In the genomic region with DNA sequence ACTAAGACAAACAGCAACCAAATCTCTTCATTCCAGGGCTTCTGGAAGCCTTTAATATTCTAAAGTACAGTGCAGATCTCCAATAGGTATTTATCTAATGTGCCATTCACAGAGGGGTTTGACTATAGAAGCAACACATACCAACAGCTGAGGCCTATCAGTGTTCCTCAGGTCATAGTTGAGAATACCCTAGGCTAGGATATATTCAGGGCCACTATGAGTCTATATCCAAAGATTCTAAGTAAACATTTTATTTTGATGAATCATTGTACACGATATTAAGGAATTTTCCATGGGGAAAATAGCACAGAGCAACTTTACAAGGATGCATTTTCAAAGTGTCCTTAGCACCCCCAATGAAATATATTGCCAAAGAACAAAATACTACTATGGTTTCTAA, we compare ENCODE assay signal across 29 cellular contexts. TPM values are rescaled to one million over a fixed set of nuclear protein-coding genes. Genes with fewer than 3 reads are reported as not detected.
DNase-seq lines count a peak whose midpoint lies in the region; ATAC-seq and TF ChIP-seq lines count a peak whose summit lies in the region.
"Had no signal": no experiment of that assay in that cellular context is flagged by ENCODE, and none has a peak within 500 bp of the region (broad histone marks: within the 10 kb centered on the region; RNA-seq: fewer than 3 reads in every experiment).

No MANE protein-coding gene starts in this region.

- no peak overlapping the region for H3K4me3 Mint-ChIP-seq in activated T-cell treated with anti-CD3 and anti-CD28 coated beads, Interleukin-2, amount 50 U/mL, for 24 hours
- H3K4me3 Mint-ChIP-seq: activated B cell treated with CpG ODN at 0.5 μM for 24 hours; activated CD4-positive, alpha-beta memory T cell treated with anti-CD3 and anti-CD28 coated beads, Interleukin-2, amount 10 ng/mL, durations not matched to agents 7 days and 5 days; central memory CD8-positive, alpha-beta T cell; neural crest cell; stimulated activated naive CD8-positive, alpha-beta T cell treated with anti-CD3 and anti-CD28 coated beads, Interleukin-15, Interleukin-2, amounts not matched to agents 100 ng/mL and 50 ng/mL, for 24 hours; type B pancreatic cell had no signal

- TF ChIP-seq EP300 in SK-N-SH (IDR thresholded peaks at IDR 0.05; ENCODE audit: borderline replicate concordance in 1 of 2, low read depth in 1 of 2, low read length in 1 of 2): no peak

- peaks cover 3% of the 10 kb centered on the region for H3F3A ChIP-seq in SK-N-SH (replicated peaks; ENCODE audit: insufficient read depth)

- peak overlapping the region; percentile 60; the same call in 1 of the 2 replicates for H2AFZ ChIP-seq in SK-N-SH (ENCODE audit: low read depth)
- no peak overlapping the region for H2AFZ ChIP-seq in fibroblast of lung (ENCODE audit: low read length)

- H3K4me2 ChIP-seq in SK-N-SH (no peak overlapping the region), fibroblast of lung (ENCODE audit: extremely low read depth, insufficient read depth, low read length) (no peak overlapping the region)

- H3K9me2 ChIP-seq in SK-N-SH: no peaks in the 10 kb centered on the region

- H3K4me1 ChIP-seq in SK-N-SH (ENCODE audit: control insufficient read depth in 1 of 2, insufficient read depth in 2 of 2, low read depth in 1 of 2, low read length in 1 of 2): peaks cover 0 to 9% of the 10 kb centered on the region in 2 experiments; a peak in 3 of 4 replicates
- H3K4me1 ChIP-seq in SJSA1 (replicated peaks): peaks cover 24% of the 10 kb centered on the region
- peaks cover 5% of the 10 kb centered on the region for H3K4me1 ChIP-seq in fibroblast of lung (ENCODE audit: control insufficient read depth, extremely low read depth, insufficient read depth, low read length)
- peaks cover 0 to 43% (median 0%) of the 10 kb centered on the region in 4 donors for H3K4me1 ChIP-seq in tibial artery
- H3K4me1 ChIP-seq: Peyer's patch, prostate gland had no signal

- 9% methylated on average over 1 of the region's 1 CpG for WGBS in SK-N-SH (ENCODE audit: low lambda C conversion rate)

- H3K9ac ChIP-seq in SK-N-SH (no peak overlapping the region), fibroblast of lung (ENCODE audit: insufficient read depth, low read length) (no peak overlapping the region)

- POLR2A ChIA-PET in SK-N-SH (lab: Yijun Ruan, JAX): no interaction called here

- peaks cover 39% of the 10 kb centered on the region for H3K27me3 Mint-ChIP-seq in activated T-cell treated with anti-CD3 and anti-CD28 coated beads, Interleukin-2, amount 50 U/mL, for 24 hours
- H3K27me3 Mint-ChIP-seq: activated B cell treated with CpG ODN at 0.5 μM for 24 hours; central memory CD8-positive, alpha-beta T cell; stimulated activated naive CD8-positive, alpha-beta T cell treated with anti-CD3 and anti-CD28 coated beads, Interleukin-15, Interleukin-2, amounts not matched to agents 100 ng/mL and 50 ng/mL, for 24 hours; type B pancreatic cell had no signal

- no peaks in the 10 kb centered on the region for H3K36me3 ChIP-seq in SK-N-SH (replicated peaks in 1 of 2; ENCODE audit: control insufficient read depth in 1 of 2, insufficient read depth in 2 of 2, low read length in 1 of 2)
- no peaks in the 10 kb centered on the region for H3K36me3 ChIP-seq in SJSA1
- H3K36me3 ChIP-seq in fibroblast of lung (ENCODE audit: control insufficient read depth, insufficient read depth, low read length): no peaks in the 10 kb centered on the region
- no peaks in the 10 kb centered on the region for H3K36me3 ChIP-seq in tibial artery
- H3K36me3 ChIP-seq: Peyer's patch, prostate gland, spleen had no signal

- no peak overlapping the region for H3K27ac Mint-ChIP-seq in activated T-cell treated with anti-CD3 and anti-CD28 coated beads, Interleukin-2, amount 50 U/mL, for 24 hours
- H3K27ac Mint-ChIP-seq: activated B cell treated with CpG ODN at 0.5 μM for 24 hours; activated CD4-positive, alpha-beta memory T cell treated with anti-CD3 and anti-CD28 coated beads, Interleukin-2, amount 10 ng/mL, durations not matched to agents 7 days and 5 days; stimulated activated naive CD8-positive, alpha-beta T cell treated with anti-CD3 and anti-CD28 coated beads, Interleukin-15, Interleukin-2, amounts not matched to agents 100 ng/mL and 50 ng/mL, for 24 hours; type B pancreatic cell had no signal

- H3K36me3 Mint-ChIP-seq in activated T-cell treated with anti-CD3 and anti-CD28 coated beads, Interleukin-2, amount 50 U/mL, for 24 hours (ENCODE audit: low read depth): no peaks in the 10 kb centered on the region
- H3K36me3 Mint-ChIP-seq: type B pancreatic cell had no signal

- H3K79me2 ChIP-seq in SK-N-SH (ENCODE audit: insufficient read depth) (no peaks in the 10 kb centered on the region), fibroblast of lung (ENCODE audit: control insufficient read depth, insufficient read depth, low read length) (no peaks in the 10 kb centered on the region)

- H3K9me3 ChIP-seq in SK-N-SH: no peaks in the 10 kb centered on the region
- no peaks in the 10 kb centered on the region for H3K9me3 ChIP-seq in SJSA1 (replicated peaks)
- H3K9me3 ChIP-seq in fibroblast of lung (ENCODE audit: control insufficient read depth, insufficient read depth, low read depth, low read length): no peaks in the 10 kb centered on the region
- no peaks in the 10 kb centered on the region for H3K9me3 ChIP-seq in tibial artery
- H3K9me3 ChIP-seq: Peyer's patch, prostate gland, spleen had no signal

- H3K9me3 Mint-ChIP-seq in activated T-cell treated with anti-CD3 and anti-CD28 coated beads, Interleukin-2, amount 50 U/mL, for 24 hours: no peaks in the 10 kb centered on the region
- H3K9me3 Mint-ChIP-seq: activated B cell treated with CpG ODN at 0.5 μM for 24 hours; activated CD4-positive, alpha-beta memory T cell treated with anti-CD3 and anti-CD28 coated beads, Interleukin-2, amount 10 ng/mL, durations not matched to agents 7 days and 5 days; central memory CD8-positive, alpha-beta T cell; neural crest cell; stimulated activated naive CD8-positive, alpha-beta T cell treated with anti-CD3 and anti-CD28 coated beads, Interleukin-15, Interleukin-2, amounts not matched to agents 100 ng/mL and 50 ng/mL, for 24 hours; type B pancreatic cell had no signal

- ATAC-seq in SK-N-SH treated with all-trans-retinoic acid at 6 μM for 48 hours: no peak
- ATAC-seq: esophagus mucosa had no signal

- TF ChIP-seq RAD21 in SK-N-SH (IDR thresholded peaks at IDR 0.05; ENCODE audit: low read length): no peak

- H3K27ac ChIP-seq in SK-N-SH (ENCODE audit: low read depth in 2 of 2, low read length in 1 of 2) (peak overlapping the region in 1 of 2 experiments; percentile 39; a peak in 1 of 4 replicates), SJSA1 (peak overlapping the region; percentile 49), fibroblast of lung (ENCODE audit: insufficient read depth, low read length) (peak overlapping the region; percentile 9), tibial artery (peak overlapping the region; percentile 74 to 84)
- H3K27ac ChIP-seq: 22Rv1, prostate gland had no signal

- no peak for DNase-seq in SK-N-SH
- DNase-seq in SJSA1 (ENCODE audit: low read depth in 1 of 2, low spot score in 2 of 2): peak in 1 of 2 experiments; percentile 5
- peak; percentile 14 to 19 for DNase-seq in fibroblast of lung (ENCODE audit: low read depth in 2 of 2)
- no peak for DNase-seq in tibial artery
- DNase-seq in putamen (ENCODE audit: low spot score): no peak
- DNase-seq in activated T-cell treated with anti-CD3 and anti-CD28 coated beads, Interleukin-2, amount 50 U/mL, for 24 hours: no peak
- no peak for DNase-seq in DMS53 treated with DMSO at 0.1 percent for 48 hours (lab: John Stamatoyannopoulos, UW; ENCODE audit: unreplicated experiment)
- DNase-seq: activated B cell treated with CpG ODN at 0.5 μM for 24 hours; activated CD4-positive, alpha-beta memory T cell treated with anti-CD3 and anti-CD28 coated beads, Interleukin-2, amount 10 ng/mL, durations not matched to agents 7 days and 5 days; activated gamma-delta T cell treated with Interleukin-2 at 50 U/mL for 16 hours; activated T-cell treated with anti-CD3 and anti-CD28 coated beads for 4 hours; amniotic stem cell; effector memory CD4-positive, alpha-beta T cell; glutamatergic neuron; left cardiac atrium; NCI-H187; NCI-H2227 treated with DMSO at 0.1 percent for 48 hours; Peyer's patch; spleen; stimulated activated CD4-positive, alpha-beta T cell treated with anti-CD3 and anti-CD28 coated beads, Interleukin-4, amount 100 ng/mL, for 24 hours; T-helper 9 cell had no signal

- intact Hi-C loops in tibial artery (cut with DNase I; ENCODE audit: low total_unique reads): no loop called here

- H4K20me1 ChIP-seq in SK-N-SH (ENCODE audit: insufficient read depth): no peaks in the 10 kb centered on the region
- H4K20me1 ChIP-seq in fibroblast of lung (ENCODE audit: control insufficient read depth, extremely low read depth, insufficient read depth, low read length): no peaks in the 10 kb centered on the region

- H3K4me3 ChIP-seq in SK-N-SH (ENCODE audit: low read depth in 2 of 2, low read length in 1 of 2): no peak overlapping the region
- H3K4me3 ChIP-seq in SJSA1: no peak overlapping the region
- H3K4me3 ChIP-seq in fibroblast of lung (replicated peaks in 1 of 4; ENCODE audit: control extremely low read depth in 1 of 4, insufficient read depth in 1 of 4, low read depth in 3 of 4, low read length in 4 of 4): no peak overlapping the region
- H3K4me3 ChIP-seq in tibial artery: no peak overlapping the region
- H3K4me3 ChIP-seq: Peyer's patch, prostate gland, spleen had no signal

- H3K4me1 Mint-ChIP-seq in activated T-cell treated with anti-CD3 and anti-CD28 coated beads, Interleukin-2, amount 50 U/mL, for 24 hours (ENCODE audit: low read depth): peaks cover 12% of the 10 kb centered on the region

- CTCF ChIA-PET in SK-N-SH (lab: Yijun Ruan, JAX): interaction anchor here (1.1 to 2.6 kb wide), 5 partner anchors 12 to 87 kb away, joined by 3 to 14 read pairs (median 6); no protein-coding TSS in a partner anchor

- TF ChIP-seq CTCF in SK-N-SH (IDR thresholded peaks at IDR 0.05) (no peak), fibroblast of lung (conservative IDR thresholded peaks at IDR 0.05 in 1 of 2, IDR thresholded peaks at IDR 0.05 in 1 of 2; ENCODE audit: low read depth in 1 of 2, low read length in 2 of 2) (no peak), tibial artery (IDR thresholded peaks at IDR 0.05) (no peak)

- no peaks in the 10 kb centered on the region; the same call in 1 of the 2 replicates for H3K27me3 ChIP-seq in SK-N-SH (ENCODE audit: insufficient read depth)
- no peaks in the 10 kb centered on the region for H3K27me3 ChIP-seq in SJSA1 (replicated peaks)
- H3K27me3 ChIP-seq in fibroblast of lung (ENCODE audit: control insufficient read depth, insufficient read depth, low read length): no peaks in the 10 kb centered on the region
- H3K27me3 ChIP-seq in tibial artery: no peaks in the 10 kb centered on the region
- H3K27me3 ChIP-seq: Peyer's patch had no signal

RNA-seq across cellular contexts. Expression of a gene that starts 9.7 kb away (rescaled TPM):
- 2.4 and 3.2 TPM in 2 replicates for polyA plus RNA-seq in SK-N-SH (2012; rRNA removed)
- polyA plus RNA-seq in SK-N-SH (2012; cell fraction: cytosol; rRNA removed): 3.3 and 3.7 TPM in 2 replicates
- polyA plus RNA-seq in SK-N-SH (2012; cell fraction: nucleus; rRNA removed): 1.2 and 1.5 TPM in 2 replicates
- 10.7 and 13.2 TPM in 2 replicates for total RNA-seq in SJSA1 (2014; rRNA removed; shearing (Covaris generic))
- total RNA-seq in fibroblast of lung: 10.0 and 10.2 TPM in 2 replicates
- 11.4 and 12.6 TPM in 2 replicates for polyA plus RNA-seq in fibroblast of lung
- polyA plus RNA-seq in fibroblast of lung (2012): 15.3 and 16.9 TPM in 2 replicates
- polyA minus RNA-seq in fibroblast of lung (ENCODE audit: low replicate concordance): 4.1 and 5.5 TPM in 2 replicates

RNA-seq across cellular contexts. Expression of a gene that starts 21.8 kb away (rescaled TPM):
- polyA plus RNA-seq in SK-N-SH (2012; rRNA removed) (11.4 and 17.7 TPM in 2 replicates), fibroblast of lung (16.8 and 17.1 TPM in 2 replicates)
- 13.7 and 17.3 TPM in 2 replicates for polyA plus RNA-seq in SK-N-SH (2012; cell fraction: cytosol; rRNA removed)
- 5.7 and 6.8 TPM in 2 replicates for polyA plus RNA-seq in SK-N-SH (2012; cell fraction: nucleus; rRNA removed)
- total RNA-seq in SJSA1 (2014; rRNA removed; shearing (Covaris generic)): 8.9 and 14.8 TPM in 2 replicates
- total RNA-seq in fibroblast of lung: 3.9 and 5.8 TPM in 2 replicates
- 27.5 and 28.5 TPM in 2 replicates for polyA plus RNA-seq in fibroblast of lung (2012)
- polyA minus RNA-seq in fibroblast of lung (ENCODE audit: low replicate concordance): 23.9 and 44.4 TPM in 2 replicates
- total RNA-seq: activated B cell treated with CpG ODN at 0.5 μM for 24 hours had no signal

RNA-seq across cellular contexts. Expression of a gene that starts 31.6 kb away (rescaled TPM):
- 142 and 181 TPM in 2 replicates for polyA plus RNA-seq in SK-N-SH (2012; rRNA removed)
- polyA plus RNA-seq in SK-N-SH (2012; cell fraction: cytosol; rRNA removed): 92.9 and 123 TPM in 2 replicates
- 153 and 272 TPM in 2 replicates for polyA plus RNA-seq in SK-N-SH (2012; cell fraction: nucleus; rRNA removed)
- total RNA-seq in SJSA1 (2014; rRNA removed; shearing (Covaris generic)): 87.1 and 87.9 TPM in 2 replicates
- 24.7 and 48.9 TPM in 2 replicates for total RNA-seq in fibroblast of lung
- 148 and 150 TPM in 2 replicates for polyA plus RNA-seq in fibroblast of lung
- 438 and 525 TPM in 2 replicates for polyA plus RNA-seq in fibroblast of lung (2012)
- 418 and 761 TPM in 2 replicates for polyA minus RNA-seq in fibroblast of lung (ENCODE audit: low replicate concordance)

RNA-seq across cellular contexts. Expression of a gene that starts 51.4 kb away (rescaled TPM):
- polyA plus RNA-seq in SK-N-SH (2012; rRNA removed) (78.5 and 109 TPM in 2 replicates), fibroblast of lung (57.6 and 68.5 TPM in 2 replicates)
- polyA plus RNA-seq in SK-N-SH (2012; cell fraction: cytosol; rRNA removed): 70.6 and 87.3 TPM in 2 replicates
- polyA plus RNA-seq in SK-N-SH (2012; cell fraction: nucleus; rRNA removed): 44.0 and 44.5 TPM in 2 replicates
- 9.4 and 11.8 TPM in 2 replicates for total RNA-seq in SJSA1 (2014; rRNA removed; shearing (Covaris generic))
- 3.1 and 8.3 TPM in 2 replicates for total RNA-seq in fibroblast of lung
- 107 and 123 TPM in 2 replicates for polyA plus RNA-seq in fibroblast of lung (2012)
- polyA minus RNA-seq in fibroblast of lung (ENCODE audit: low replicate concordance): 107 and 135 TPM in 2 replicates

Comparison
In these comparisons a context has a peak if more than half of its experiments do, and no peak if none do; other contexts are left out.
1. DNase-seq: peak in fibroblast of lung (2 of 2); none in SK-N-SH (single experiment), tibial artery (0 of 2), putamen (single experiment), activated T-cell treated with anti-CD3 and anti-CD28 coated beads, Interleukin-2, amount 50 U/mL, for 24 hours (single experiment) and DMS53 treated with DMSO at 0.1 percent for 48 hours (single experiment).